Comparison of ENCODE assay signal across 12 cellular contexts in genomic region chr1:6353948-6354658, GRCh38. TPM values are rescaled to one million over a fixed set of nuclear protein-coding genes. Genes with fewer than 3 reads are reported as not detected.
DNase-seq lines count a peak whose midpoint lies in the region; ATAC-seq, FAIRE-seq and TF ChIP-seq lines count a peak whose summit lies in the region.
"Had no signal": no experiment of that assay in that cellular context is flagged by ENCODE, and none has a peak within 500 bp of the region (broad histone marks: within the 10 kb centered on the region; RNA-seq: fewer than 3 reads in every experiment).

No MANE protein-coding gene starts in this region.

- no peak overlapping the region for H3K27ac ChIP-seq in IMR-90 (ENCODE audit: insufficient read depth, low read length)
- H3K27ac ChIP-seq in kidney (ENCODE audit: low read depth in 2 of 2, low read length in 2 of 2): peak overlapping the region; percentile 29 to 74
- peak overlapping the region; percentile 83 to 85 for H3K27ac ChIP-seq in small intestine (ENCODE audit: low read depth in 1 of 2, low read length in 1 of 2)

- peak overlapping the region in 1 of 2 experiments; percentile 13; a peak in 2 of 4 replicates for H4K8ac ChIP-seq in IMR-90 (ENCODE audit: low read depth in 2 of 2, low read length in 2 of 2)

- FAIRE-seq in kidney (lab: Jason Lieb, UNC) (no peak), small intestine (lab: Jason Lieb, UNC) (no peak)
- FAIRE-seq: GM12892 had no signal

- no peak overlapping the region; the same call in 1 of the 2 replicates for H4K91ac ChIP-seq in IMR-90 (ENCODE audit: insufficient read depth, low read depth, low read length)

- H2BK5ac ChIP-seq in IMR-90 (ENCODE audit: low read depth, low read length, poor library complexity, severe bottlenecking): no peak overlapping the region

- H3K4me3 ChIP-seq in IMR-90 (ENCODE audit: insufficient read depth, low read depth, low read length): no peak overlapping the region
- H3K4me3 ChIP-seq in kidney (ENCODE audit: low read length in 2 of 2): no peak overlapping the region
- no peak overlapping the region for H3K4me3 ChIP-seq in small intestine (ENCODE audit: low read depth in 1 of 2, low read length in 2 of 2)

- no peak overlapping the region; the same call in 1 of the 2 replicates for H3K9ac ChIP-seq in IMR-90 (ENCODE audit: low read depth, low read length)
- no peak overlapping the region for H3K9ac ChIP-seq in kidney (ENCODE audit: low read length in 2 of 2)

- intact Hi-C loops in IMR-90 (cut with micrococcal nuclease) (no loop called here), kidney (cut with DNase I) (no loop called here)

- no peak overlapping the region for H3K14ac ChIP-seq in IMR-90 (replicated peaks; ENCODE audit: low read depth, low read length)

- dilution Hi-C loops in IMR-90 (cut with HindIII; ENCODE audit: low sequenced_read_pairs, unreplicated experiment): no loop called here

- no peak overlapping the region for H2BK120ac ChIP-seq in IMR-90 (ENCODE audit: low read depth, low read length)

- peaks cover 26% of the 10 kb centered on the region for H3K4me1 Mint-ChIP-seq in chondrocyte (ENCODE audit: low read depth)

- H3K79me1 ChIP-seq in IMR-90 (ENCODE audit: low read depth in 1 of 2, low read length in 2 of 2): peaks cover 22 to 46% of the 10 kb centered on the region in 2 experiments

- POLR2A ChIA-PET in IMR-90 (lab: Charles Lee; ENCODE audit: unreplicated experiment): no interaction called here

- H3K27me3 ChIP-seq in IMR-90 (ENCODE audit: control insufficient read depth, insufficient read depth, low read length): no peaks in the 10 kb centered on the region
- no peaks in the 10 kb centered on the region for H3K27me3 ChIP-seq in small intestine (ENCODE audit: control insufficient read depth in 2 of 2, insufficient read depth in 2 of 2, low read length in 2 of 2)

- peak overlapping the region; percentile 22 for H3K4me3 Mint-ChIP-seq in chondrocyte (ENCODE audit: unreplicated experiment)
- H3K4me3 Mint-ChIP-seq: activated CD4-positive, alpha-beta memory T cell treated with anti-CD3 and anti-CD28 coated beads for 36 hours had no signal

- peak overlapping the region; percentile 36 for H3K27ac Mint-ChIP-seq in chondrocyte (ENCODE audit: unreplicated experiment)
- H3K27ac Mint-ChIP-seq: activated CD4-positive, alpha-beta memory T cell treated with anti-CD3 and anti-CD28 coated beads for 36 hours had no signal

- WGBS in IMR-90 (ENCODE audit: extremely low coverage in 2 of 2, insufficient read length in 1 of 2), 2 experiments: 44% methylated on average over 7 of the region's 14 CpGs; no CpG with 5 or more reads in 1 of the 2 experiments
- 16 to 43% (median 33%) methylated on average over 14 of the region's 14 CpGs for WGBS in small intestine, 3 donors

- no peak overlapping the region; the same call in 1 of the 2 replicates for H4K5ac ChIP-seq in IMR-90 (ENCODE audit: low read depth, low read length)

- H3K36me3 ChIP-seq in IMR-90 (ENCODE audit: control insufficient read depth, insufficient read depth, low read length): no peaks in the 10 kb centered on the region
- H3K36me3 ChIP-seq in kidney (ENCODE audit: control insufficient read depth in 1 of 2, insufficient read depth in 2 of 2, low read length in 2 of 2): no peaks in the 10 kb centered on the region
- H3K36me3 ChIP-seq in small intestine (ENCODE audit: control insufficient read depth in 2 of 2, insufficient read depth in 2 of 2, low read length in 2 of 2): peaks cover under 1 to 5% of the 10 kb centered on the region in 2 donors

- H3K9me3 ChIP-seq in IMR-90 (ENCODE audit: control insufficient read depth, insufficient read depth, low read length): no peaks in the 10 kb centered on the region
- no peaks in the 10 kb centered on the region for H3K9me3 ChIP-seq in kidney (ENCODE audit: control insufficient read depth in 1 of 2, low read length in 2 of 2)
- H3K9me3 ChIP-seq in small intestine (ENCODE audit: control insufficient read depth, low read depth): no peaks in the 10 kb centered on the region

- no TSS peak for BruUV-seq in IMR-90 (replicated peaks; lab: Mats Ljungman, UMichigan)

- H2BK15ac ChIP-seq in IMR-90 (ENCODE audit: low read depth, low read length): no peak overlapping the region

- H3K9me3 Mint-ChIP-seq in chondrocyte (ENCODE audit: low read depth): no peaks in the 10 kb centered on the region
- H3K9me3 Mint-ChIP-seq: activated CD4-positive, alpha-beta memory T cell treated with anti-CD3 and anti-CD28 coated beads for 36 hours had no signal

- in situ Hi-C loops in IMR-90 (cut with MboI; ENCODE audit: low sequenced_read_pairs): no loop called here

- no peak overlapping the region for H2BK20ac ChIP-seq in IMR-90 (ENCODE audit: low read depth, low read length)

- no peak overlapping the region for H3K4me2 ChIP-seq in IMR-90 (ENCODE audit: low read depth, low read length)

- ATAC-seq in IMR-90 (ENCODE audit: low read depth) (no peak; the same call in 1 of the 2 replicates), GM21528 (IDR thresholded peaks at IDR 0.05; ENCODE audit: low FRiP score, unreplicated experiment) (no peak), HG03045 (IDR thresholded peaks at IDR 0.05; ENCODE audit: unreplicated experiment) (no peak), HG03520 (IDR thresholded peaks at IDR 0.05; ENCODE audit: unreplicated experiment) (no peak)

- no peak for DNase-seq in IMR-90
- DNase-seq in chondrocyte (ENCODE audit: low spot score): no peak
- DNase-seq in kidney: no peak
- DNase-seq in small intestine: peak; percentile 93
- DNase-seq in NCI-H1694 (lab: John Stamatoyannopoulos, UW): no peak
- DNase-seq: activated CD4-positive, alpha-beta memory T cell treated with anti-CD3 and anti-CD28 coated beads for 36 hours; KG1; NCI-H524 had no signal

- no peak for TF ChIP-seq RAD21 in IMR-90 (IDR thresholded peaks at IDR 0.05; ENCODE audit: low read length)

- H3K4me1 ChIP-seq in IMR-90 (ENCODE audit: control insufficient read depth, insufficient read depth, low read length) (peaks cover 16% of the 10 kb centered on the region), kidney (ENCODE audit: control insufficient read depth in 1 of 2, insufficient read depth in 1 of 2, low read depth in 1 of 2, low read length in 2 of 2) (peaks cover 28 to 32% of the 10 kb centered on the region in 2 donors), small intestine (ENCODE audit: control insufficient read depth in 2 of 2, insufficient read depth in 1 of 2, low read depth in 1 of 2, low read length in 1 of 2) (peaks cover 4 to 19% of the 10 kb centered on the region in 2 donors)

- TF ChIP-seq POLR2A in IMR-90 (IDR thresholded peaks at IDR 0.05; ENCODE audit: low read depth, low read length): no peak

- H2AFZ ChIP-seq in IMR-90 (replicated peaks; ENCODE audit: low read length, poor library complexity): peak overlapping the region; percentile 2

- H3K4ac ChIP-seq in IMR-90 (ENCODE audit: low read depth, low read length): no peak overlapping the region

- peaks cover 13% of the 10 kb centered on the region for H3K9me1 ChIP-seq in IMR-90 (ENCODE audit: insufficient read depth, low read length)

- H3K23ac ChIP-seq in IMR-90 (ENCODE audit: low read depth, low read length): no peak overlapping the region

- H3K36me3 Mint-ChIP-seq in chondrocyte (ENCODE audit: low read depth): no peaks in the 10 kb centered on the region
- H3K36me3 Mint-ChIP-seq: activated CD4-positive, alpha-beta memory T cell treated with anti-CD3 and anti-CD28 coated beads for 36 hours had no signal

- H3K18ac ChIP-seq in IMR-90 (ENCODE audit: low read depth, low read length): no peak overlapping the region

- no peaks in the 10 kb centered on the region for H3K27me3 Mint-ChIP-seq in chondrocyte (ENCODE audit: low read depth)
- H3K27me3 Mint-ChIP-seq: activated CD4-positive, alpha-beta memory T cell treated with anti-CD3 and anti-CD28 coated beads for 36 hours had no signal

- H2AK9ac ChIP-seq in IMR-90 (replicated peaks; ENCODE audit: low read depth, low read length, poor library complexity): peak overlapping the region; percentile 52

- TF ChIP-seq CTCF in IMR-90 (conservative IDR thresholded peaks at IDR 0.05; ENCODE audit: low read depth, low read length) (no peak), chondrocyte (IDR thresholded peaks at IDR 0.05) (no peak), kidney (IDR thresholded peaks at IDR 0.05; ENCODE audit: borderline replicate concordance, extremely low read depth, insufficient read depth) (no peak)

- CTCF ChIA-PET in IMR-90 (lab: Yijun Ruan, JAX): no interaction called here

- H4K20me1 ChIP-seq in IMR-90 (ENCODE audit: insufficient read depth, low read length): peaks cover 6% of the 10 kb centered on the region; the same call in 1 of the 2 replicates

- H3K56ac ChIP-seq in IMR-90 (ENCODE audit: extremely low read depth, insufficient read depth, low read length): no peak overlapping the region

- H2AK5ac ChIP-seq in IMR-90 (ENCODE audit: low read depth, low read length): no peak overlapping the region

TF ChIP-seq in IMR-90, 13 proteins besides CTCF, POLR2A, EP300 and RAD21 (continues in another document):
- TF ChIP-seq USF2 (IDR thresholded peaks at IDR 0.05; ENCODE audit: low read depth, low read length): no peak
- no peak for TF ChIP-seq BHLHE40 (IDR thresholded peaks at IDR 0.05; ENCODE audit: low read depth, low read length)
- TF ChIP-seq MAZ (IDR thresholded peaks at IDR 0.05; ENCODE audit: borderline replicate concordance, low read depth, low read length): no peak
- no peak for TF ChIP-seq RCOR1 (IDR thresholded peaks at IDR 0.05; ENCODE audit: insufficient replicate concordance, low read length)

RNA-seq across cellular contexts. Expression of gene ACOT7, which starts 39.5 kb away (rescaled TPM):
- total RNA-seq in IMR-90 (2012; rRNA removed): 48.9 and 51.6 TPM in 2 replicates
- polyA plus RNA-seq in IMR-90 (2012; rRNA removed): 242 and 271 TPM in 2 replicates
- 291 and 311 TPM in 2 replicates for polyA plus RNA-seq in IMR-90 (2012; cell fraction: cytosol; rRNA removed)
- polyA plus RNA-seq in IMR-90 (2012; cell fraction: nucleus; rRNA removed; ENCODE audit: low replicate concordance): 66.2 and 158 TPM in 2 replicates
- total RNA-seq in chondrocyte: 43.9 to 48.1 TPM (median 44.0 TPM) in 3 replicates
- total RNA-seq in kidney: 23.0 TPM
- 135 TPM for polyA plus RNA-seq in kidney (ENCODE audit: insufficient read depth, low read depth, low replicate concordance)
- 10 to 100 TPM; 63.5 to 93.8 (median 83.9) TPM for polyA plus RNA-seq in small intestine
